ENCODE assay signal across 11 cellular contexts in genomic region chr10:91689731-91690168, GRCh38. TPM values are rescaled to one million over a fixed set of nuclear protein-coding genes. Genes with fewer than 3 reads are reported as not detected.
DNase-seq lines count a peak whose midpoint lies in the region; ATAC-seq, FAIRE-seq and TF ChIP-seq lines count a peak whose summit lies in the region.
"Had no signal": no experiment of that assay in that cellular context is flagged by ENCODE, and none has a peak within 500 bp of the region (broad histone marks: within the 10 kb centered on the region; RNA-seq: fewer than 3 reads in every experiment).

No MANE protein-coding gene starts in this region.

- H3K36me3 ChIP-seq in GM12878 (ENCODE audit: control insufficient read depth in 2 of 2, insufficient read depth in 2 of 2, low read length in 1 of 2) (no peaks in the 10 kb centered on the region), upper lobe of right lung (no peaks in the 10 kb centered on the region)

- peak overlapping the region; percentile 5 for H3K27ac Mint-ChIP-seq in activated CD8-positive, alpha-beta T cell treated with anti-CD3 and anti-CD28 coated beads for 36 hours
- H3K27ac Mint-ChIP-seq in activated CD8-positive, alpha-beta T cell treated with anti-CD3 and anti-CD28 coated beads, Interleukin-2, amount 10 ng/mL, durations not matched to agents 7 days and 5 days: no peak overlapping the region
- H3K27ac Mint-ChIP-seq: activated naive CD8-positive, alpha-beta T cell had no signal

- no peak overlapping the region for H3K4me2 ChIP-seq in GM12878 (ENCODE audit: control insufficient read depth, insufficient read depth)

- H3K36me3 Mint-ChIP-seq in activated CD8-positive, alpha-beta T cell treated with anti-CD3 and anti-CD28 coated beads for 36 hours (ENCODE audit: low read depth): no peaks in the 10 kb centered on the region
- H3K36me3 Mint-ChIP-seq in activated CD8-positive, alpha-beta T cell treated with anti-CD3 and anti-CD28 coated beads, Interleukin-2, amount 10 ng/mL, durations not matched to agents 7 days and 5 days (ENCODE audit: low read depth): no peaks in the 10 kb centered on the region
- H3K36me3 Mint-ChIP-seq: activated naive CD8-positive, alpha-beta T cell had no signal

- SMC1A ChIA-PET in GM12878 (lab: Charles Lee; ENCODE audit: uncharacterized antibody, unreplicated experiment): no interaction called here

- BruUV-seq in GM12878 (replicated peaks; lab: Mats Ljungman, UMichigan): no TSS peak

- peaks cover 1% of the 10 kb centered on the region for H3K27me3 Mint-ChIP-seq in activated CD8-positive, alpha-beta T cell treated with anti-CD3 and anti-CD28 coated beads for 36 hours
- peaks cover 3% of the 10 kb centered on the region for H3K27me3 Mint-ChIP-seq in activated CD8-positive, alpha-beta T cell treated with anti-CD3 and anti-CD28 coated beads, Interleukin-2, amount 10 ng/mL, durations not matched to agents 7 days and 5 days (ENCODE audit: low read depth)

- H3K27ac ChIP-seq in GM12878 (ENCODE audit: control insufficient read depth, insufficient read depth) (no peak overlapping the region), upper lobe of right lung (no peak overlapping the region)

- H3K9me3 ChIP-seq in GM12878 (replicated peaks; ENCODE audit: control insufficient read depth, insufficient read depth, low read length) (no peaks in the 10 kb centered on the region), upper lobe of right lung (no peaks in the 10 kb centered on the region)

- in situ Hi-C loops in GM12878 (cut with MboI): no loop called here

- 64% methylated on average over 2 of the region's 2 CpGs for WGBS in GM12878 (ENCODE audit: insufficient coverage, insufficient replicate concordance, low lambda C conversion rate, missing lambda C conversion rate)

- no peak for TF ChIP-seq CTCF in activated CD8-positive, alpha-beta T cell treated with anti-CD3 and anti-CD28 coated beads for 36 hours (IDR thresholded peaks at IDR 0.05)
- TF ChIP-seq CTCF in GM12878 (IDR thresholded peaks at IDR 0.05 in 2 of 3, conservative IDR thresholded peaks at IDR 0.05 in 1 of 3; ENCODE audit: control insufficient read depth in 2 of 3, extremely low read depth in 1 of 3, insufficient read depth in 1 of 3, low read depth in 3 of 3, low read length in 3 of 3): no peak
- no peak for TF ChIP-seq CTCF in upper lobe of right lung (IDR thresholded peaks at IDR 0.05)

- TF ChIP-seq RAD21 in GM12878 (IDR thresholded peaks at IDR 0.05; ENCODE audit: insufficient read depth, low read depth, low read length): no peak

- intact Hi-C loops in activated CD8-positive, alpha-beta T cell treated with anti-CD3 and anti-CD28 coated beads for 36 hours (cut with micrococcal nuclease): no loop called here
- intact Hi-C loops in GM12878 (cut with micrococcal nuclease; ENCODE audit: unreplicated experiment): loop anchor here (5.0 kb wide), 1 partner anchor 297 kb away; no protein-coding TSS in a partner anchor
- intact Hi-C loops in upper lobe of right lung (cut with DNase I): no loop called here

- TF ChIP-seq POLR2A in GM12878 (IDR thresholded peaks at IDR 0.05; ENCODE audit: low read depth, low read length): no peak

- POLR2A ChIA-PET in activated CD8-positive, alpha-beta T cell treated with anti-CD3 and anti-CD28 coated beads for 36 hours (lab: Charles Lee): no interaction called here
- POLR2A ChIA-PET in activated CD8-positive, alpha-beta T cell treated with anti-CD3 and anti-CD28 coated beads, Interleukin-2, amount 10 ng/mL, durations not matched to agents 7 days and 5 days (lab: Charles Lee): no interaction called here
- POLR2A ChIA-PET in GM12878 (lab: Charles Lee): no interaction called here

- ATAC-seq in activated CD8-positive, alpha-beta T cell treated with anti-CD3 and anti-CD28 coated beads for 36 hours: no peak
- no peak for ATAC-seq in activated CD8-positive, alpha-beta T cell treated with anti-CD3 and anti-CD28 coated beads, Interleukin-2, amount 10 ng/mL, durations not matched to agents 7 days and 5 days
- ATAC-seq in GM12878 (peak; percentile 50), upper lobe of right lung (peak; percentile 71), GM19395 (IDR thresholded peaks at IDR 0.05; ENCODE audit: unreplicated experiment) (no peak)

- TF ChIP-seq EP300 in GM12878 (IDR thresholded peaks at IDR 0.05; ENCODE audit: borderline replicate concordance in 1 of 2, control insufficient read depth in 1 of 2, low read depth in 2 of 2, low read length in 2 of 2): no peak

- H3K79me2 ChIP-seq in GM12878 (ENCODE audit: control insufficient read depth, insufficient read depth, low read length): no peaks in the 10 kb centered on the region

- no peak overlapping the region for H3K4me3 Mint-ChIP-seq in activated CD8-positive, alpha-beta T cell treated with anti-CD3 and anti-CD28 coated beads for 36 hours
- no peak overlapping the region for H3K4me3 Mint-ChIP-seq in activated CD8-positive, alpha-beta T cell treated with anti-CD3 and anti-CD28 coated beads, Interleukin-2, amount 10 ng/mL, durations not matched to agents 7 days and 5 days
- H3K4me3 Mint-ChIP-seq: activated naive CD8-positive, alpha-beta T cell; neural crest cell had no signal

- no peak overlapping the region for H3K9ac ChIP-seq in GM12878 (ENCODE audit: control insufficient read depth, insufficient read depth, low read length)

- RAD21 ChIA-PET in GM12878 (lab: Charles Lee; ENCODE audit: unreplicated experiment): no interaction called here

- no peaks in the 10 kb centered on the region for H3K9me3 Mint-ChIP-seq in activated CD8-positive, alpha-beta T cell treated with anti-CD3 and anti-CD28 coated beads for 36 hours
- no peaks in the 10 kb centered on the region for H3K9me3 Mint-ChIP-seq in activated CD8-positive, alpha-beta T cell treated with anti-CD3 and anti-CD28 coated beads, Interleukin-2, amount 10 ng/mL, durations not matched to agents 7 days and 5 days (ENCODE audit: insufficient read depth)
- H3K9me3 Mint-ChIP-seq: neural crest cell had no signal

- H3K4me1 Mint-ChIP-seq in activated CD8-positive, alpha-beta T cell treated with anti-CD3 and anti-CD28 coated beads for 36 hours (ENCODE audit: low read depth): peaks cover 4% of the 10 kb centered on the region
- H3K4me1 Mint-ChIP-seq in activated CD8-positive, alpha-beta T cell treated with anti-CD3 and anti-CD28 coated beads, Interleukin-2, amount 10 ng/mL, durations not matched to agents 7 days and 5 days (ENCODE audit: low read depth): peaks cover 5% of the 10 kb centered on the region
- H3K4me1 Mint-ChIP-seq: neural crest cell had no signal

- H2AFZ ChIP-seq in GM12878 (ENCODE audit: control insufficient read depth, low read depth, low read length): no peak overlapping the region

- FAIRE-seq in GM12878 (lab: Jason Lieb, UNC): no peak
- FAIRE-seq: TTC549 had no signal

- H3K4me3 ChIP-seq in GM12878: no peak overlapping the region
- no peak overlapping the region for H3K4me3 ChIP-seq in upper lobe of right lung

- no peaks in the 10 kb centered on the region for H4K20me1 ChIP-seq in GM12878 (ENCODE audit: control insufficient read depth, insufficient read depth)

- H3K4me1 ChIP-seq in GM12878 (ENCODE audit: control insufficient read depth, insufficient read depth, low read length) (no peaks in the 10 kb centered on the region), upper lobe of right lung (no peaks in the 10 kb centered on the region)

- H3K27me3 ChIP-seq in GM12878 (replicated peaks in 1 of 2; ENCODE audit: control insufficient read depth in 2 of 2, insufficient read depth in 2 of 2, low read length in 1 of 2) (no peaks in the 10 kb centered on the region), upper lobe of right lung (no peaks in the 10 kb centered on the region)

- CTCF ChIA-PET in activated CD8-positive, alpha-beta T cell treated with anti-CD3 and anti-CD28 coated beads for 36 hours (lab: Charles Lee): interaction anchor here (1.6 kb wide), 1 partner anchor 391 kb away, joined by 5 read pairs; no protein-coding TSS in a partner anchor
- CTCF ChIA-PET in activated CD8-positive, alpha-beta T cell treated with anti-CD3 and anti-CD28 coated beads, Interleukin-2, amount 10 ng/mL, durations not matched to agents 7 days and 5 days (lab: Charles Lee): no interaction called here
- CTCF ChIA-PET in GM12878 (lab: Yijun Ruan, JAX): no interaction called here

- DNase-seq in activated CD8-positive, alpha-beta T cell treated with anti-CD3 and anti-CD28 coated beads for 36 hours: no peak
- no peak for DNase-seq in activated CD8-positive, alpha-beta T cell treated with anti-CD3 and anti-CD28 coated beads, Interleukin-2, amount 10 ng/mL, durations not matched to agents 7 days and 5 days
- DNase-seq in GM12878 (ENCODE audit: low read depth, low spot score) (no peak), iPS-NIHi11 (ENCODE audit: low spot score) (peak; percentile 17), upper lobe of right lung (no peak), GM19240 (ENCODE audit: insufficient read length, low spot score) (no peak)
- DNase-seq in activated effector memory CD4-positive, alpha-beta T cell treated with anti-CD3 and anti-CD28 coated beads, Interleukin-2, amount 50 U/mL, for 16 hours: no peak

RNA-seq across cellular contexts. Expression of gene PPP1R3C, which starts 56.9 kb away (rescaled TPM):
- under 1 TPM; 0.94 to 0.99 TPM for total RNA-seq in activated CD8-positive, alpha-beta T cell treated with anti-CD3 and anti-CD28 coated beads for 36 hours
- not detected for total RNA-seq in activated CD8-positive, alpha-beta T cell treated with anti-CD3 and anti-CD28 coated beads, Interleukin-2, amount 10 ng/mL, durations not matched to agents 7 days and 5 days
- total RNA-seq in GM12878 (2013; cell fraction: nucleolus; rRNA removed): not detected in 2 replicates
- total RNA-seq in GM12878 (2014; rRNA removed): not detected in 2 replicates
- total RNA-seq in GM12878 (2014; rRNA removed; fragmentation: Illumina TruSeq; extraction: Trizol): not detected in 2 replicates
- 0.16 TPM in 1 of 2 replicates, not detected in the other for total RNA-seq in GM12878 (2021)
- polyA plus RNA-seq in GM12878 (2011; ENCODE audit: low read depth): not detected
- polyA plus RNA-seq in GM12878 (2011; rRNA removed): 0.03 TPM in 1 of 2 replicates, not detected in the other
- polyA plus RNA-seq in GM12878 (2011; cell fraction: cytosol; rRNA removed): not detected in 2 replicates
- polyA plus RNA-seq in GM12878 (2011; cell fraction: nucleus; rRNA removed): not detected in 2 replicates
- polyA plus RNA-seq in GM12878 (2012): 0.05 and 0.44 TPM in 2 replicates
- 0.01 and 0.08 TPM in 2 replicates for polyA plus RNA-seq in GM12878 (2014; fragmentation: Illumina TruSeq; extraction: Trizol)
- polyA plus RNA-seq in GM12878 (2014; fragmentation: Nextera tagmentation; extraction: Ambion mirVana): not detected
- not detected in 2 replicates for polyA plus RNA-seq in GM12878 (2014; rRNA removed)
- polyA plus RNA-seq in GM12878 (2016; fragmentation: Nextera tagmentation; extraction: Ambion mirVana): under 1 TPM; 0.05 to 0.08 TPM
- polyA minus RNA-seq in GM12878 (2011; rRNA and poly(A)+ RNA removed): 0.05 TPM in 1 of 2 replicates, not detected in the other
- not detected in 2 replicates for polyA minus RNA-seq in GM12878 (2011; cell fraction: cytosol; rRNA and poly(A)+ RNA removed)
- not detected in 2 replicates for polyA minus RNA-seq in GM12878 (2011; cell fraction: nucleus; rRNA and poly(A)+ RNA removed)
- total RNA-seq in upper lobe of right lung: 15.1 TPM

Comparison
In these comparisons a context has a peak if more than half of its experiments do, and no peak if none do; other contexts are left out.
1. ATAC-seq: peak in GM12878 (single experiment) and upper lobe of right lung (single experiment); none in activated CD8-positive, alpha-beta T cell treated with anti-CD3 and anti-CD28 coated beads for 36 hours (single experiment), activated CD8-positive, alpha-beta T cell treated with anti-CD3 and anti-CD28 coated beads, Interleukin-2, amount 10 ng/mL, durations not matched to agents 7 days and 5 days (single experiment) and GM19395 (single experiment).